Comparison of ENCODE assay signal across 1 cellular context in the genomic region with DNA sequence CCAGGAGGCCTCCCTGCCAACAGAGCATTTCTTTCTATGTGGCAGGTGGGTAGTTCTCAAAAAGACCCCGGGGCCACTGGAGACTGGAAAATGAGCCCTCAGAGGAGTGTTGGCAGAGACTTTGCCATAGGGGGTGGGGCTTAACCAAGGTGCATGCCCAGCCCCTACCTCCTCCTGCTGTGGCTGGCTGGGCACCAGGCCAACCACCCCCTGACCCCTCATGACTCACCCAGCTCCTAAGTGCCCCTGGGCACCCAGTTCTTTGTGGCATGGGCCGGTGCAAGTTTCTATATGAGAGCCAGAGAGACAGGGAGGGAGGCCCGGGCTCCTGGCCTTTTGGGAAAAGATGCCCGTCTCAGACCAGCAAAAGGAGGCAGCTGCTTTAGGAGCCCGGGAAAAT.
TF ChIP-seq lines count a peak whose summit lies in the region.

No MANE protein-coding gene starts in this region.

TF ChIP-seq in A549, 52 proteins besides CTCF, POLR2A, EP300 and RAD21 (continued from another document):
- TF ChIP-seq, protein P1, sequence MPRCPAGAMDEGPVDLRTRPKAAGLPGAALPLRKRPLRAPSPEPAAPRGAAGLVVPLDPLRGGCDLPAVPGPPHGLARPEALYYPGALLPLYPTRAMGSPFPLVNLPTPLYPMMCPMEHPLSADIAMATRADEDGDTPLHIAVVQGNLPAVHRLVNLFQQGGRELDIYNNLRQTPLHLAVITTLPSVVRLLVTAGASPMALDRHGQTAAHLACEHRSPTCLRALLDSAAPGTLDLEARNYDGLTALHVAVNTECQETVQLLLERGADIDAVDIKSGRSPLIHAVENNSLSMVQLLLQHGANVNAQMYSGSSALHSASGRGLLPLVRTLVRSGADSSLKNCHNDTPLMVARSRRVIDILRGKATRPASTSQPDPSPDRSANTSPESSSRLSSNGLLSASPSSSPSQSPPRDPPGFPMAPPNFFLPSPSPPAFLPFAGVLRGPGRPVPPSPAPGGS (IDR thresholded peaks at IDR 0.05): no peak
- no peak for TF ChIP-seq TFCP2L1 (CRISPR knock-in tag; IDR thresholded peaks at IDR 0.05)
- no peak for TF ChIP-seq HOXB13 (CRISPR knock-in tag; IDR thresholded peaks at IDR 0.05; ENCODE audit: low read depth)
- TF ChIP-seq RFX5 (IDR thresholded peaks at IDR 0.05): no peak
- no peak for TF ChIP-seq ZNF302 (CRISPR knock-in tag; IDR thresholded peaks at IDR 0.05)
- TF ChIP-seq ZSCAN20 (CRISPR knock-in tag; IDR thresholded peaks at IDR 0.05): no peak
- TF ChIP-seq FOXS1 (CRISPR knock-in tag; IDR thresholded peaks at IDR 0.05): no peak
- TF ChIP-seq, protein P2, sequence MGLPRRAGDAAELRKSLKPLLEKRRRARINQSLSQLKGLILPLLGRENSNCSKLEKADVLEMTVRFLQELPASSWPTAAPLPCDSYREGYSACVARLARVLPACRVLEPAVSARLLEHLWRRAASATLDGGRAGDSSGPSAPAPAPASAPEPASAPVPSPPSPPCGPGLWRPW (IDR thresholded peaks at IDR 0.05): no peak
